Comparison of ENCODE assay signal across 9 cellular contexts in genomic region chr14:58107947-58108552, GRCh38. TPM values are rescaled to one million over a fixed set of nuclear protein-coding genes. Genes with fewer than 3 reads are reported as not detected.
DNase-seq lines count a peak whose midpoint lies in the region; ATAC-seq and TF ChIP-seq lines count a peak whose summit lies in the region.
"Had no signal": no experiment of that assay in that cellular context is flagged by ENCODE, and none has a peak within 500 bp of the region (broad histone marks: within the 10 kb centered on the region; RNA-seq: fewer than 3 reads in every experiment).

No MANE protein-coding gene starts in this region.

- H3K4me1 Mint-ChIP-seq in MCF 10A (ENCODE audit: insufficient read depth, unreplicated experiment), result peaks cover 7% of the 10 kb centered on the region
- no peaks in the 10 kb centered on the region for H3K4me1 Mint-ChIP-seq in stimulated activated naive CD8-positive, alpha-beta T cell treated with anti-CD3 and anti-CD28 coated beads, Interleukin-15, amount 100 ng/mL, for 72 hours

- no TSS peak for BruUV-seq in MCF 10A (replicated peaks; lab: Mats Ljungman, UMichigan)

- POLR2A ChIA-PET in MCF 10A (lab: Yijun Ruan, JAX), result interaction anchor here (0.6 to 2.0 kb wide), 4 partner anchors 11 to 234 kb away, joined by 3 to 6 read pairs (median 4); partner anchors contain the start of gene ACTR10

- no peak overlapping the region for H3K4me3 Mint-ChIP-seq in MCF 10A (ENCODE audit: unreplicated experiment)
- H3K4me3 Mint-ChIP-seq in stimulated activated naive CD8-positive, alpha-beta T cell treated with anti-CD3 and anti-CD28 coated beads, Interleukin-15, amount 100 ng/mL, for 72 hours, result no peak overlapping the region
- H3K4me3 Mint-ChIP-seq: activated naive CD8-positive, alpha-beta T cell had no signal

- H3K36me3 Mint-ChIP-seq in MCF 10A (ENCODE audit: insufficient read depth, unreplicated experiment), result no peaks in the 10 kb centered on the region
- H3K36me3 Mint-ChIP-seq: activated naive CD8-positive, alpha-beta T cell had no signal

- intact Hi-C loops in MCF 10A (cut with micrococcal nuclease), result loop anchor here (1.0 to 5.0 kb wide), 7 partner anchors 58 to 1014 kb away; partner anchors contain the start of genes ACTR10 and PSMA3

- TF ChIP-seq CTCF in LNCAP (IDR thresholded peaks at IDR 0.05), result peak; percentile 91
- peak; percentile 81 for TF ChIP-seq CTCF in MCF 10A (IDR thresholded peaks at IDR 0.05; ENCODE audit: unreplicated experiment)

- no peaks in the 10 kb centered on the region for H3K9me3 Mint-ChIP-seq in MCF 10A (ENCODE audit: unreplicated experiment)
- no peaks in the 10 kb centered on the region for H3K9me3 Mint-ChIP-seq in stimulated activated naive CD8-positive, alpha-beta T cell treated with anti-CD3 and anti-CD28 coated beads, Interleukin-15, amount 100 ng/mL, for 72 hours

- no peak overlapping the region for H3K27ac Mint-ChIP-seq in MCF 10A (ENCODE audit: low read depth, unreplicated experiment)
- no peak overlapping the region for H3K27ac Mint-ChIP-seq in stimulated activated naive CD8-positive, alpha-beta T cell treated with anti-CD3 and anti-CD28 coated beads, Interleukin-15, amount 100 ng/mL, for 72 hours
- H3K27ac Mint-ChIP-seq: activated naive CD8-positive, alpha-beta T cell had no signal

- CTCF ChIA-PET in MCF 10A (lab: Yijun Ruan, JAX), result interaction anchor here (0.6 to 7.9 kb wide), 12 partner anchors 9 to 211 kb away, joined by 3 to 108 read pairs (median 4); partner anchors contain the start of genes ACTR10 and PSMA3

- no peak for ATAC-seq in stimulated activated naive CD8-positive, alpha-beta T cell treated with anti-CD3 and anti-CD28 coated beads, Interleukin-15, amount 100 ng/mL, for 72 hours
- ATAC-seq in HG02763 (IDR thresholded peaks at IDR 0.05; ENCODE audit: unreplicated experiment), result no peak

- peaks cover 92% of the 10 kb centered on the region for H3K27me3 Mint-ChIP-seq in MCF 10A (ENCODE audit: insufficient read depth, unreplicated experiment)
- peaks cover 7% of the 10 kb centered on the region for H3K27me3 Mint-ChIP-seq in stimulated activated naive CD8-positive, alpha-beta T cell treated with anti-CD3 and anti-CD28 coated beads, Interleukin-15, amount 100 ng/mL, for 72 hours

- peak; percentile 45 to 54 for DNase-seq in NCI-H2081 (lab: John Stamatoyannopoulos, UW)
- no peak for DNase-seq in NCI-H2081 treated with DMSO at 0.1 percent for 48 hours (lab: John Stamatoyannopoulos, UW)
- peak; percentile 51 for DNase-seq in RPMI7951 (ENCODE audit: low read depth)
- peak; percentile 56 for DNase-seq in MCF 10A (ENCODE audit: unreplicated experiment)
- DNase-seq in kidney glomerular epithelial cell (lab: John Stamatoyannopoulos, UW), result peak; percentile 61
- DNase-seq in stimulated activated naive CD8-positive, alpha-beta T cell treated with anti-CD3 and anti-CD28 coated beads, Interleukin-15, amount 100 ng/mL, for 72 hours, result peak; percentile 13 to 17

RNA-seq across cellular contexts. Expression of gene ARMH4, which starts 44.0 kb away (rescaled TPM):
- 1.3 and 1.8 TPM in 2 replicates for total RNA-seq in RPMI7951 (2014; rRNA removed; shearing (Covaris generic))
- total RNA-seq in MCF 10A (2022), result not detected in 2 replicates
